ENCODE assay signal across 1 cellular context in genomic region chr22:39520054-39520873, GRCh38.
A peak's percentile ranks its signal among the peaks of the same experiment; 100 is the strongest.
TF ChIP-seq lines count a peak whose summit lies in the region.

ATF4 (plus strand) TSS chr22:39520562; CDS start chr22:39521446, 884 bp downstream.

TF ChIP-seq in K562, 482 proteins besides CTCF, POLR2A, EP300 and RAD21 (continued from another document and continues in another):
- TF ChIP-seq E4F1 (CRISPR knock-in tag; IDR thresholded peaks at IDR 0.05; ENCODE audit: borderline replicate concordance) (no peak), RBM39 (optimal IDR thresholded peaks at IDR 0.05; ENCODE audit: low read depth, low read length) (peak; percentile 98), NCOA1 (IDR thresholded peaks at IDR 0.05; ENCODE audit: low read depth) (peak; percentile 66; the same call in 1 of the 2 replicates), JUNB (CRISPR knock-in tag; conservative IDR thresholded peaks at IDR 0.05) (no peak), REST (CRISPR knock-in tag; IDR thresholded peaks at IDR 0.05; ENCODE audit: low read depth) (no peak), ZNF644 (tag; IDR thresholded peaks at IDR 0.05; ENCODE audit: low read depth) (peak; percentile 63; the same call in 1 of the 2 replicates), ZNF780A (CRISPR knock-in tag; IDR thresholded peaks at IDR 0.05) (no peak), BRF1 (IDR thresholded peaks at IDR 0.05; ENCODE audit: borderline replicate concordance, extremely low read depth, insufficient read length) (no peak), FOXP4 (CRISPR knock-in tag; IDR thresholded peaks at IDR 0.05; ENCODE audit: borderline replicate concordance) (0 out of 2 replicates have a peak, but pooled peaks have one; percentile 66), TBL1XR1 (IDR thresholded peaks at IDR 0.05; ENCODE audit: low read length in 2 of 2) (no peak; a peak in 1 of 4 replicates), CHD4 (IDR thresholded peaks at IDR 0.05; ENCODE audit: insufficient read depth, insufficient replicate concordance, low read depth, low read length, poor library complexity, severe bottlenecking) (no peak), FOXK1 (CRISPR knock-in tag; IDR thresholded peaks at IDR 0.05; ENCODE audit: borderline replicate concordance) (peak; percentile 92), MBD2 (IDR thresholded peaks at IDR 0.05; ENCODE audit: borderline replicate concordance, low read depth) (peak; percentile 57), FOSL1 (tag; conservative IDR thresholded peaks at IDR 0.05) (peak; percentile 76), CHAMP1 (IDR thresholded peaks at IDR 0.05) (0 out of 2 replicates have a peak, but pooled peaks have one; percentile 54), PHB2 (IDR thresholded peaks at IDR 0.05; ENCODE audit: low read depth) (no peak), CREB3L1 (IDR thresholded peaks at IDR 0.05; ENCODE audit: borderline replicate concordance, low read depth) (peak; percentile 65; the same call in 1 of the 2 replicates), POLR3A (IDR thresholded peaks at IDR 0.05; ENCODE audit: borderline replicate concordance, extremely low read depth, insufficient read depth, insufficient read length) (no peak), ZNF561 (CRISPR knock-in tag; conservative IDR thresholded peaks at IDR 0.05) (no peak), LEF1 (IDR thresholded peaks at IDR 0.05) (0 out of 2 replicates have a peak, but pooled peaks have one; percentile 43), ZNF717 (CRISPR knock-in tag; IDR thresholded peaks at IDR 0.05) (peak; percentile 78; the same call in 1 of the 2 replicates), KDM5B (IDR thresholded peaks at IDR 0.05; ENCODE audit: insufficient replicate concordance, low read depth, low read length) (peak; percentile 98), THAP12 (CRISPR knock-in tag; IDR thresholded peaks at IDR 0.05) (peak; percentile 81), YBX1 (IDR thresholded peaks at IDR 0.05) (no peak), ZNF431 (CRISPR knock-in tag; IDR thresholded peaks at IDR 0.05) (peak; percentile 77; the same call in 1 of the 2 replicates), RBM15 (IDR thresholded peaks at IDR 0.05; ENCODE audit: insufficient read depth, low read length) (peak; percentile 47; the same call in 1 of the 2 replicates), HLTF (IDR thresholded peaks at IDR 0.05) (0 out of 2 replicates have a peak, but pooled peaks have one; percentile 33), XRCC4 (IDR thresholded peaks at IDR 0.05; ENCODE audit: extremely low read depth, insufficient read depth, insufficient read length) (no peak), NFE2 (IDR thresholded peaks at IDR 0.05; ENCODE audit: low read depth) (no peak), TOE1 (IDR thresholded peaks at IDR 0.05; ENCODE audit: borderline replicate concordance) (peak; percentile 96), TOE1 (CRISPR knock-in tag; IDR thresholded peaks at IDR 0.05; ENCODE audit: borderline replicate concordance, low read depth) (no peak), ADNP (tag; IDR thresholded peaks at IDR 0.05) (no peak), YY1 (IDR thresholded peaks at IDR 0.05; ENCODE audit: borderline replicate concordance in 1 of 3, control insufficient read depth in 1 of 3, extremely low read depth in 1 of 3, insufficient read depth in 3 of 3, insufficient read length in 1 of 3, insufficient replicate concordance in 2 of 3, low read depth in 1 of 3, low read length in 2 of 3) (peak; percentile 67 to 96 (median 91)), GATA2 (CRISPR knock-in tag; IDR thresholded peaks at IDR 0.05) (no peak), ELF4 (CRISPR knock-in tag; IDR thresholded peaks at IDR 0.05) (no peak), ZC3H8 (IDR thresholded peaks at IDR 0.05) (0 out of 2 replicates have a peak, but pooled peaks have one; percentile 36), MAFF (IDR thresholded peaks at IDR 0.05; ENCODE audit: low read length) (peak; percentile 9; the same call in 1 of the 2 replicates), NR0B1 (IDR thresholded peaks at IDR 0.05; ENCODE audit: partially characterized antibody) (no peak), TEAD2 (tag; IDR thresholded peaks at IDR 0.05) (no peak), ZNF217 (CRISPR knock-in tag; IDR thresholded peaks at IDR 0.05) (no peak), ZFP30 (CRISPR knock-in tag; IDR thresholded peaks at IDR 0.05; ENCODE audit: borderline replicate concordance) (no peak), ZNF584 (CRISPR knock-in tag; IDR thresholded peaks at IDR 0.05; ENCODE audit: low read depth) (no peak), POLR2AphosphoS2 (IDR thresholded peaks at IDR 0.05; ENCODE audit: low read length) (peak; percentile 89; the same call in 1 of the 2 replicates), C11orf30 (IDR thresholded peaks at IDR 0.05; ENCODE audit: low read depth) (peak; percentile 67), ZNF24 (IDR thresholded peaks at IDR 0.05) (no peak; the same call in 1 of the 2 replicates), GTF2F1 (IDR thresholded peaks at IDR 0.05; ENCODE audit: low read depth, low read length) (peak; percentile 94), ZNF140 (CRISPR knock-in tag; IDR thresholded peaks at IDR 0.05) (no peak), ELF1 (tag; IDR thresholded peaks at IDR 0.05) (peak; percentile 93), KLF13 (tag; IDR thresholded peaks at IDR 0.05; ENCODE audit: borderline replicate concordance, low read depth) (peak; percentile 32), ILK (tag; IDR thresholded peaks at IDR 0.05; ENCODE audit: borderline replicate concordance, low read depth) (no peak), HEY1 (CRISPR knock-in tag; IDR thresholded peaks at IDR 0.05; ENCODE audit: borderline replicate concordance) (no peak), BRCA1 (IDR thresholded peaks at IDR 0.05) (no peak), BRCA1 (CRISPR knock-in tag; IDR thresholded peaks at IDR 0.05) (0 out of 2 replicates have a peak, but pooled peaks have one; percentile 61)
